1 cellular context compared by ENCODE assay signal in genomic region chr3:51974277-51974962, GRCh38.
TF ChIP-seq lines count a peak whose summit lies in the region.

No MANE protein-coding gene starts in this region.

TF ChIP-seq in K562, 482 proteins besides CTCF, POLR2A, EP300 and RAD21:
- TF ChIP-seq BRCA1 (IDR thresholded peaks at IDR 0.05) (no peak), BRCA1 (CRISPR knock-in tag; IDR thresholded peaks at IDR 0.05) (no peak), ZBTB40 (IDR thresholded peaks at IDR 0.05) (peak; percentile 49; the same call in 1 of the 2 replicates), ZBTB40 (CRISPR knock-in tag; IDR thresholded peaks at IDR 0.05) (no peak), TAF15 (IDR thresholded peaks at IDR 0.05; ENCODE audit: low read depth, low read length) (no peak), ARID1B (IDR thresholded peaks at IDR 0.05) (no peak), SP2 (IDR thresholded peaks at IDR 0.05; ENCODE audit: extremely low read depth, low read depth, low read length, poor library complexity, severe bottlenecking) (no peak), MTA3 (IDR thresholded peaks at IDR 0.05; ENCODE audit: borderline replicate concordance) (0 out of 2 replicates have a peak, but pooled peaks have one; percentile 10), FOXM1 (IDR thresholded peaks at IDR 0.05; ENCODE audit: low read depth) (no peak), FOXM1 (CRISPR knock-in tag; IDR thresholded peaks at IDR 0.05; ENCODE audit: low read depth) (no peak), CHD1 (IDR thresholded peaks at IDR 0.05; ENCODE audit: low read length) (peak; percentile 41), GTF2B (IDR thresholded peaks at IDR 0.05; ENCODE audit: extremely low read depth, insufficient read length) (no peak), ZNF232 (CRISPR knock-in tag; IDR thresholded peaks at IDR 0.05) (0 out of 2 replicates have a peak, but pooled peaks have one; percentile 42), HMGN3 (IDR thresholded peaks at IDR 0.05; ENCODE audit: borderline replicate concordance, extremely low read depth, insufficient read length, low read depth, low read length) (peak; percentile 7), SRSF7 (optimal IDR thresholded peaks at IDR 0.05; ENCODE audit: low read depth, low read length) (no peak), ZNF431 (CRISPR knock-in tag; IDR thresholded peaks at IDR 0.05) (no peak), ZNF311 (CRISPR knock-in tag; IDR thresholded peaks at IDR 0.05) (0 out of 2 replicates have a peak, but pooled peaks have one; percentile 20), NR2C2 (CRISPR knock-in tag; IDR thresholded peaks at IDR 0.05) (no peak), NR2C2 (tag; IDR thresholded peaks at IDR 0.05) (peak; percentile 3; the same call in 1 of the 2 replicates), EGR1 (conservative IDR thresholded peaks at IDR 0.05) (peak; percentile 32; the same call in 1 of the 2 replicates), KAT7 (CRISPR knock-in tag; IDR thresholded peaks at IDR 0.05; ENCODE audit: borderline replicate concordance) (0 out of 2 replicates have a peak, but pooled peaks have one; percentile 8)
- TF ChIP-seq, protein P1, sequence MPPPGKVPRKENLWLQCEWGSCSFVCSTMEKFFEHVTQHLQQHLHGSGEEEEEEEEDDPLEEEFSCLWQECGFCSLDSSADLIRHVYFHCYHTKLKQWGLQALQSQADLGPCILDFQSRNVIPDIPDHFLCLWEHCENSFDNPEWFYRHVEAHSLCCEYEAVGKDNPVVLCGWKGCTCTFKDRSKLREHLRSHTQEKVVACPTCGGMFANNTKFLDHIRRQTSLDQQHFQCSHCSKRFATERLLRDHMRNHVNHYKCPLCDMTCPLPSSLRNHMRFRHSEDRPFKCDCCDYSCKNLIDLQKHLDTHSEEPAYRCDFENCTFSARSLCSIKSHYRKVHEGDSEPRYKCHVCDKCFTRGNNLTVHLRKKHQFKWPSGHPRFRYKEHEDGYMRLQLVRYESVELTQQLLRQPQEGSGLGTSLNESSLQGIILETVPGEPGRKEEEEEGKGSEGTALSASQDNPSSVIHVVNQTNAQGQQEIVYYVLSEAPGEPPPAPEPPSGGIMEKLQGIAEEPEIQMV (tag; conservative IDR thresholded peaks at IDR 0.05; ENCODE audit: low read depth): no peak
TF ChIP-seq in K562: peak in this region for 9.
